Comparison of ENCODE assay signal across 8 cellular contexts in genomic region chr9:132235894-132236661, GRCh38.
DNase-seq lines count a peak whose midpoint lies in the region; ATAC-seq lines count a peak whose summit lies in the region.

No MANE protein-coding gene starts in this region.

- intact Hi-C loops in left ventricle myocardium superior (cut with micrococcal nuclease) = loop anchor here (10.0 kb wide), 1 partner anchor 71 kb away; the partner anchor contains the start of gene NTNG2
- intact Hi-C loops in sciatic nerve (cut with DNase I) = loop anchor here (1.0 to 5.0 kb wide), 2 partner anchors 21 to 474 kb away; no protein-coding TSS in a partner anchor

- DNase-seq in GDM1 (lab: John Stamatoyannopoulos, UW) (peak; percentile 42), NCI-H1048 (lab: John Stamatoyannopoulos, UW) (peak; percentile 55), SW 1271 (lab: John Stamatoyannopoulos, UW) (peak; percentile 23 to 59), amniotic epithelial cell (ENCODE audit: low read depth) (peak; percentile 48), left ventricle myocardium superior (peak; percentile 87), sciatic nerve (ENCODE audit: low spot score) (peak; percentile 89)

- ATAC-seq in left ventricle myocardium superior (peak; percentile 35), sciatic nerve (no peak), HG03039 (IDR thresholded peaks at IDR 0.05; ENCODE audit: unreplicated experiment) (no peak), HG02885 (IDR thresholded peaks at IDR 0.05; ENCODE audit: poor library complexity, unreplicated experiment) (no peak)
